Comparison of ENCODE assay signal across 8 cellular contexts in the genomic region with DNA sequence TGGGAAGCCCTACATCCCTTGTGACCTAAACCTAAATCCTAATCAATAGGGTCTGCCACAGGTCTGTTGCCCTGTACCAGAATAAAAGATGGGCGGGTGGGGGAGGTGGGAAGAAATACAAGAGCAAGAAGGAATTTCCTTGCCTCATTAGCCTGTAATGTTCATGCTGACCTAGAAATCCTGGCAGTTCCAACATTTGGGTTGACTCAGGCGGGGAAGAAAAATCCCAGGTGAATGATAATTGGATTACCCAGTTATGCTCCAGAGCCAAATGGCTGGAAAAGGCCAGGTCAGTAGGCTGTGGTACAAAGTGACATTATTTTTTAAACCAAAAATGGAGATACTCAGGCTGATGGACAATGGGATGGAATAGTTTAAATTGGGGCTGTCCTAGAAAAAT. TPM values are rescaled to one million over a fixed set of nuclear protein-coding genes. Genes with fewer than 3 reads are reported as not detected.
DNase-seq lines count a peak whose midpoint lies in the region; ATAC-seq and TF ChIP-seq lines count a peak whose summit lies in the region.

No MANE protein-coding gene starts in this region.

- TF ChIP-seq CTCF in Peyer's patch (IDR thresholded peaks at IDR 0.05), result no peak
- no peak for TF ChIP-seq CTCF in epithelial cell of proximal tubule (conservative IDR thresholded peaks at IDR 0.05; ENCODE audit: low read depth, low read length)
- TF ChIP-seq CTCF in psoas muscle (IDR thresholded peaks at IDR 0.05), result no peak

- H3K4me1 ChIP-seq in Peyer's patch (peaks cover 0 to 52% (median 2%) of the 10 kb centered on the region in 4 donors), psoas muscle (peaks cover 53% of the 10 kb centered on the region)

- H3K9me3 ChIP-seq in Peyer's patch (no peaks in the 10 kb centered on the region), psoas muscle (no peaks in the 10 kb centered on the region)

- intact Hi-C loops in psoas muscle (cut with DNase I), result no loop called here

- DNase-seq in EL (peak; percentile 64), Peyer's patch (no peak), epithelial cell of proximal tubule (ENCODE audit: low read depth) (no peak), psoas muscle (no peak), NCI-H1417 (lab: John Stamatoyannopoulos, UW) (no peak), NCI-H2171 treated with DMSO at 0.1 percent for 48 hours (lab: John Stamatoyannopoulos, UW) (no peak), COLO668 (lab: John Stamatoyannopoulos, UW; ENCODE audit: unreplicated experiment) (no peak)

- WGBS in psoas muscle, 3 donors, result 19 to 49% (median 40%) methylated on average over 2 of the region's 2 CpGs

- H3K36me3 ChIP-seq in Peyer's patch, result no peaks in the 10 kb centered on the region
- H3K36me3 ChIP-seq in psoas muscle (ENCODE audit: insufficient read depth in 1 of 2, low read depth in 1 of 2), result peaks cover 9 to 30% of the 10 kb centered on the region in 2 donors

- no peaks in the 10 kb centered on the region for H3K27me3 ChIP-seq in Peyer's patch
- no peaks in the 10 kb centered on the region for H3K27me3 ChIP-seq in psoas muscle (ENCODE audit: insufficient read depth in 3 of 3, low read length in 2 of 3)

- H3K4me3 ChIP-seq in Peyer's patch, result peak overlapping the region; percentile 79 to 99 (median 88)
- H3K4me3 ChIP-seq in epithelial cell of proximal tubule (ENCODE audit: low read depth, low read length), result peak overlapping the region; percentile 75
- H3K4me3 ChIP-seq in psoas muscle, result peak overlapping the region; percentile 85

- no peak for TF ChIP-seq POLR2A in Peyer's patch (IDR thresholded peaks at IDR 0.05)

- H3K27ac ChIP-seq in Peyer's patch (peak overlapping the region; percentile 84 to 100 (median 94)), psoas muscle (peak overlapping the region; percentile 98)

- ATAC-seq in psoas muscle (peak; percentile 11 to 35 (median 14)), HG03095 (IDR thresholded peaks at IDR 0.05; ENCODE audit: unreplicated experiment) (no peak)

RNA-seq across cellular contexts. Expression of gene A3GALT2, which starts 27.3 kb away (rescaled TPM):
- total RNA-seq in Peyer's patch, result not detected
- total RNA-seq in epithelial cell of proximal tubule, result not detected in 2 replicates
- total RNA-seq in psoas muscle, result not detected
- polyA plus RNA-seq in psoas muscle, result not detected
